ENCODE assay signal across 10 cellular contexts in the genomic region with DNA sequence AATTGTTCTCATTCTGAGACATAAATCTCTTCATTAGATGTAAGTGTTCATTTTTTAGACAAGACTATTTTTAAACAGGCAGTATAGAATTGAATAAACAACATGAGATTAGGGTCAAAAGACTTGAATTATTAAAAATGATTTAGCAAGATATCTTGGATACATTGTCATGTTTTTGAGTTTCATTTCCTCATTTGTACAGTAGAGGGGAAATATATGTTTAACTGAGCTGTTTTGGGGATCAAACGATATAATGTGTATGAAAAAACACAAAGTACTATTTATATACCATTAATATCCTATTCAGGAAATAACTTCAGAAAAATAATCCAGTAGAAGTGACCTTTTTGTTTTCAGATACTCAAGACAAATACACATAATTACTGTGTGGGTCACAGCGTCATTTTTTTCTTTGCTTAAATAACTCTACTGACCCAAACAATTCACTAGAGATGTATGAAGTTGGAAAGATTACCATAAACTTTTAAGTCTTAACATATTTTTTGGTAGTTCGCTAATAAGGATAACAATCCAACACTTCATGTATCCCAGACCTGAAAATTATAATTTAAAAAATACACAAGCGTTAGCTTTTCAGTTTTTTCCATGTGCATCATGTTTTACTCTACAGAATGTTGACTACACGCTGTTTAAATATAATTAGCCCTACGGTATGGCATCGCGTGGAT. TPM values are rescaled to one million over a fixed set of nuclear protein-coding genes. Genes with fewer than 3 reads are reported as not detected.
DNase-seq lines count a peak whose midpoint lies in the region; ATAC-seq and TF ChIP-seq lines count a peak whose summit lies in the region.
"Had no signal": no experiment of that assay in that cellular context is flagged by ENCODE, and none has a peak within 500 bp of the region (broad histone marks: within the 10 kb centered on the region; RNA-seq: fewer than 3 reads in every experiment).

No MANE protein-coding gene starts in this region.

- peak overlapping the region; percentile 73 for H3K27ac ChIP-seq in subcutaneous abdominal adipose tissue (ENCODE audit: low read depth, low read length)

- H3K4me1 ChIP-seq in subcutaneous abdominal adipose tissue (ENCODE audit: control insufficient read depth in 5 of 5, insufficient read depth in 5 of 5, low read length in 5 of 5) = peaks cover 3 to 15% (median 13%) of the 10 kb centered on the region in 5 donors

- intact Hi-C loops in posterior cingulate gyrus (cut with DNase I) = no loop called here

- no peaks in the 10 kb centered on the region for H3K9me3 Mint-ChIP-seq in T-helper 1 cell treated with Interleukin-12 subunit alpha and Interleukin-12 subunit beta and Interleukin-4 antibody, amounts not matched to agents 30 μg/mL and 1 μg/mL, for 36 hours
- no peaks in the 10 kb centered on the region for H3K9me3 Mint-ChIP-seq in activated naive CD8-positive, alpha-beta T cell treated with anti-CD3 and anti-CD28 coated beads, Interleukin-2, amount 50 U/mL, for 24 hours
- H3K9me3 Mint-ChIP-seq: dendritic cell treated with granulocyte-macrophage colony-stimulating factor and Interleukin-4, amounts not matched to agents 40 ng/mL and 50 ng/mL, for 4 days had no signal

- H3K36me3 ChIP-seq in kidney epithelial cell (ENCODE audit: control insufficient read depth, insufficient read depth, low read length) = no peaks in the 10 kb centered on the region
- no peaks in the 10 kb centered on the region for H3K36me3 ChIP-seq in subcutaneous abdominal adipose tissue (ENCODE audit: control insufficient read depth in 5 of 5, insufficient read depth in 5 of 5, low read length in 5 of 5)

- H3K4me1 Mint-ChIP-seq in T-helper 1 cell treated with Interleukin-12 subunit alpha and Interleukin-12 subunit beta and Interleukin-4 antibody, amounts not matched to agents 30 μg/mL and 1 μg/mL, for 36 hours (ENCODE audit: low read depth) = peaks cover 2% of the 10 kb centered on the region
- H3K4me1 Mint-ChIP-seq in activated naive CD8-positive, alpha-beta T cell treated with anti-CD3 and anti-CD28 coated beads, Interleukin-2, amount 50 U/mL, for 24 hours = peaks cover 6% of the 10 kb centered on the region

- ATAC-seq in activated naive CD8-positive, alpha-beta T cell treated with anti-CD3 and anti-CD28 coated beads, Interleukin-2, amount 50 U/mL, for 24 hours = no peak
- no peak for ATAC-seq in esophagus mucosa

- peak overlapping the region; percentile 74 for H3K4me3 Mint-ChIP-seq in T-helper 1 cell treated with Interleukin-12 subunit alpha and Interleukin-12 subunit beta and Interleukin-4 antibody, amounts not matched to agents 30 μg/mL and 1 μg/mL, for 36 hours
- peak overlapping the region; percentile 77 for H3K4me3 Mint-ChIP-seq in activated naive CD8-positive, alpha-beta T cell treated with anti-CD3 and anti-CD28 coated beads, Interleukin-2, amount 50 U/mL, for 24 hours

- H3K4me3 ChIP-seq in kidney epithelial cell (ENCODE audit: low read depth, low read length) (peak overlapping the region; percentile 83), subcutaneous abdominal adipose tissue (ENCODE audit: low read depth in 1 of 5, low read length in 5 of 5) (peak overlapping the region; percentile 69 to 89 (median 83))

- no peaks in the 10 kb centered on the region for H3K36me3 Mint-ChIP-seq in T-helper 1 cell treated with Interleukin-12 subunit alpha and Interleukin-12 subunit beta and Interleukin-4 antibody, amounts not matched to agents 30 μg/mL and 1 μg/mL, for 36 hours (ENCODE audit: low read depth)
- H3K36me3 Mint-ChIP-seq in activated naive CD8-positive, alpha-beta T cell treated with anti-CD3 and anti-CD28 coated beads, Interleukin-2, amount 50 U/mL, for 24 hours (ENCODE audit: low read depth) = no peaks in the 10 kb centered on the region

- DNase-seq in T-helper 1 cell (no peak), kidney epithelial cell (ENCODE audit: low read depth) (no peak), posterior cingulate gyrus (no peak)
- DNase-seq in activated naive CD8-positive, alpha-beta T cell treated with anti-CD3 and anti-CD28 coated beads, Interleukin-2, amount 50 U/mL, for 24 hours = no peak
- DNase-seq in NK-92 treated with Interleukin-12 subunit alpha and Interleukin-12 subunit beta, amount 100 ng/mL, for 24 hours (lab: John Stamatoyannopoulos, UW) = no peak
- DNase-seq: CD4-positive, CD25-positive, alpha-beta regulatory T cell had no signal

- TF ChIP-seq CTCF in kidney epithelial cell (IDR thresholded peaks at IDR 0.05; ENCODE audit: insufficient read depth, low read length, poor library complexity, severe bottlenecking) = no peak

- peak overlapping the region in 1 of 5 donors; percentile 78 for H3K9ac ChIP-seq in subcutaneous abdominal adipose tissue (ENCODE audit: low read length in 5 of 5)

- H3K27me3 ChIP-seq in kidney epithelial cell (ENCODE audit: control insufficient read depth, insufficient read depth, low read length) (peaks cover 2% of the 10 kb centered on the region), subcutaneous abdominal adipose tissue (ENCODE audit: control insufficient read depth in 5 of 5, insufficient read depth in 4 of 5, low read length in 5 of 5) (peaks cover 0 to 3% (median 2%) of the 10 kb centered on the region in 5 donors)

- peaks cover 21% of the 10 kb centered on the region for H3K27me3 Mint-ChIP-seq in T-helper 1 cell treated with Interleukin-12 subunit alpha and Interleukin-12 subunit beta and Interleukin-4 antibody, amounts not matched to agents 30 μg/mL and 1 μg/mL, for 36 hours (ENCODE audit: low read depth)
- peaks cover 23% of the 10 kb centered on the region for H3K27me3 Mint-ChIP-seq in activated naive CD8-positive, alpha-beta T cell treated with anti-CD3 and anti-CD28 coated beads, Interleukin-2, amount 50 U/mL, for 24 hours

- no peak overlapping the region for H3K27ac Mint-ChIP-seq in T-helper 1 cell treated with Interleukin-12 subunit alpha and Interleukin-12 subunit beta and Interleukin-4 antibody, amounts not matched to agents 30 μg/mL and 1 μg/mL, for 36 hours
- no peak overlapping the region for H3K27ac Mint-ChIP-seq in activated naive CD8-positive, alpha-beta T cell treated with anti-CD3 and anti-CD28 coated beads, Interleukin-2, amount 50 U/mL, for 24 hours
- H3K27ac Mint-ChIP-seq: CD4-positive, CD25-positive, alpha-beta regulatory T cell; dendritic cell treated with granulocyte-macrophage colony-stimulating factor and Interleukin-4, amounts not matched to agents 40 ng/mL and 50 ng/mL, for 4 days had no signal

- no peaks in the 10 kb centered on the region for H3K9me3 ChIP-seq in subcutaneous abdominal adipose tissue (ENCODE audit: control insufficient read depth in 5 of 5, low read length in 5 of 5)

RNA-seq across cellular contexts. Expression of a gene that starts 0.9 kb away (rescaled TPM):
- total RNA-seq in kidney epithelial cell (1.4 and 1.8 TPM in 2 replicates), esophagus mucosa (0.32 TPM)
- total RNA-seq: CD4-positive, CD25-positive, alpha-beta regulatory T cell had no signal
